25 cellular contexts compared by ENCODE assay signal in the genomic region with DNA sequence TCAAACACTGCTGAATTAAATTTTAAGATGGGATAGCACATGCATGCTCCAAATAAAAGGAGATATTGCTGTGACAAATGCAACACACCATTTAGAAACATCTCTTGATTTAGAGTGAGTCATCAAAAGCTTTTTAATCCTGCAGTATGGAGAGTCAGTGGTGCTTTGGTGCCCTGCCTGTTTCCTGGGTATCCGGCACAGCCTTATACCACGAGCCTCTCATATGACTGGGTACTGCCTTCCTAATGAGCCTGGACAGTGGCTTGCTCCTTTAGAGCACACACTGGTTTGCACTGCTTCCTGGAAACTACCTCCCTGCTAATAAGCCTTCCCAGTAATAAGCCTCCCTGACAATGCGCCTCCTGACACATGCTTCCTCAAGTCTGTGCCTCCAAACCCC.
DNase-seq lines count a peak whose midpoint lies in the region; ATAC-seq, FAIRE-seq and TF ChIP-seq lines count a peak whose summit lies in the region.
"Had no signal": no experiment of that assay in that cellular context is flagged by ENCODE, and none has a peak within 500 bp of the region (broad histone marks: within the 10 kb centered on the region; RNA-seq: fewer than 3 reads in every experiment).

No MANE protein-coding gene starts in this region.

- intact Hi-C loops in Calu3 (cut with micrococcal nuclease; ENCODE audit: unreplicated experiment), result no loop called here

- BruUV-seq in Calu3 (replicated peaks; lab: Mats Ljungman, UMichigan), result no TSS peak

- peaks cover 13% of the 10 kb centered on the region for H3K27me3 Mint-ChIP-seq in nephron (ENCODE audit: low read depth)
- peaks cover 81% of the 10 kb centered on the region for H3K27me3 Mint-ChIP-seq in Calu3 (ENCODE audit: unreplicated experiment)

- no peaks in the 10 kb centered on the region for H3K27me3 ChIP-seq in BE2C
- H3K27me3 ChIP-seq: body of pancreas, SJSA1 had no signal

- no peak for TF ChIP-seq CTCF in epithelial cell of esophagus (IDR thresholded peaks at IDR 0.05; ENCODE audit: insufficient read depth, low read depth, low read length, missing control alignments)
- no peak for TF ChIP-seq CTCF in nephron (IDR thresholded peaks at IDR 0.05; ENCODE audit: unreplicated experiment in 3 of 3)
- TF ChIP-seq CTCF in Calu3 (IDR thresholded peaks at IDR 0.05; ENCODE audit: unreplicated experiment), result no peak
- TF ChIP-seq CTCF in BE2C (IDR thresholded peaks at IDR 0.05; ENCODE audit: low read depth, low read length), result no peak

- H3K9me3 Mint-ChIP-seq in nephron, result peaks cover 6% of the 10 kb centered on the region
- no peaks in the 10 kb centered on the region for H3K9me3 Mint-ChIP-seq in Calu3 (ENCODE audit: low read depth, unreplicated experiment)

- no peaks in the 10 kb centered on the region for H3K4me1 ChIP-seq in BE2C
- H3K4me1 ChIP-seq: body of pancreas, lower lobe of right lung, SJSA1 had no signal

- peak overlapping the region in 2 of 3 experiments; percentile 41 to 93 for H3K27ac Mint-ChIP-seq in nephron
- H3K27ac Mint-ChIP-seq in Calu3 (ENCODE audit: unreplicated experiment), result no peak overlapping the region
- H3K27ac Mint-ChIP-seq: progenitor cell of endocrine pancreas, T-helper 17 cell had no signal

- no peak overlapping the region for H3K4me3 Mint-ChIP-seq in nephron
- H3K4me3 Mint-ChIP-seq in Calu3 (ENCODE audit: low read depth, unreplicated experiment), result no peak overlapping the region
- H3K4me3 Mint-ChIP-seq: CD14-positive monocyte, T-helper 17 cell had no signal

- H3K4me1 Mint-ChIP-seq in nephron (peaks cover 35% of the 10 kb centered on the region), Calu3 (ENCODE audit: low read depth, unreplicated experiment) (no peaks in the 10 kb centered on the region)
- H3K4me1 Mint-ChIP-seq: CD14-positive monocyte had no signal

- no peaks in the 10 kb centered on the region for H3K36me3 Mint-ChIP-seq in nephron (ENCODE audit: low read depth)
- H3K36me3 Mint-ChIP-seq in Calu3 (ENCODE audit: insufficient read depth, unreplicated experiment), result no peaks in the 10 kb centered on the region
- H3K36me3 Mint-ChIP-seq: CD14-positive monocyte had no signal

- CTCF ChIA-PET in Calu3 (lab: Charles Lee), result interaction anchor here (0.7 kb wide), 1 partner anchor 525 kb away, joined by 3 read pairs; no protein-coding TSS in a partner anchor

- H3K4me3 ChIP-seq in epithelial cell of esophagus (ENCODE audit: low read length) (no peak overlapping the region), BE2C (ENCODE audit: low read depth, low read length) (no peak overlapping the region)
- H3K4me3 ChIP-seq: body of pancreas, esophagus squamous epithelium, lower lobe of right lung, SJSA1 had no signal

- H3K36me3 ChIP-seq in BE2C, result no peaks in the 10 kb centered on the region
- H3K36me3 ChIP-seq: esophagus squamous epithelium, lower lobe of right lung, SJSA1 had no signal

- FAIRE-seq in H54 (lab: Jason Lieb, UNC), result no peak
- FAIRE-seq: G401.6 had no signal

- H3K9me3 ChIP-seq in BE2C, result no peaks in the 10 kb centered on the region
- H3K9me3 ChIP-seq: body of pancreas, esophagus squamous epithelium, lower lobe of right lung, SJSA1 had no signal

- no peak for TF ChIP-seq POLR2A in H54 (IDR thresholded peaks at IDR 0.05; ENCODE audit: low read depth, low read length)

- DNase-seq in AG08395 (ENCODE audit: low spot score), result peak; percentile 53
- peak; percentile 30 for DNase-seq in M059J (ENCODE audit: low read depth)
- peak; percentile 12 for DNase-seq in epithelial cell of esophagus (ENCODE audit: low read depth)
- DNase-seq in Calu3, result no peak
- DNase-seq in BE2C, result no peak
- DNase-seq in H54 (ENCODE audit: insufficient read length, low spot score), result no peak
- DNase-seq: activated naive CD4-positive, alpha-beta T cell; activated T-cell treated with anti-CD3 and anti-CD28 coated beads, Interleukin-2, amount 50 U/mL, for 1 hour; body of pancreas; effector CD8-positive, alpha-beta T cell; esophagus squamous epithelium; kidney glomerular epithelial cell; lower lobe of right lung; MM.1S; NCI-H1417 treated with DMSO at 0.1 percent for 48 hours; NCI-H2107; NCI-H510A treated with DMSO at 0.1 percent for 48 hours; NK-92 treated with Interleukin-12 subunit alpha and Interleukin-12 subunit beta, amount 100 ng/mL, for 24 hours; T-helper 17 cell had no signal

- no peak for ATAC-seq in GM21619 (IDR thresholded peaks at IDR 0.05; ENCODE audit: unreplicated experiment)
- ATAC-seq: body of pancreas, lower lobe of right lung, T-helper 17 cell had no signal

Comparison
In these comparisons a context has a peak if more than half of its experiments do, and no peak if none do; other contexts are left out.
1. DNase-seq: peak in AG08395 (single experiment), M059J (single experiment) and epithelial cell of esophagus (single experiment); none in Calu3 (single experiment), BE2C (single experiment) and H54 (single experiment).